Comparison of ENCODE assay signal across 20 cellular contexts in genomic region chr16:64648282-64648681, GRCh38.
"Had no signal": no experiment of that assay in that cellular context is flagged by ENCODE, and none has a peak within 500 bp of the region (broad histone marks: within the 10 kb centered on the region; RNA-seq: fewer than 3 reads in every experiment).

No MANE protein-coding gene starts in this region.

- H3K27ac ChIP-seq: KMS-11, SJSA1, SK-N-MC had no signal

- H3K27me3 Mint-ChIP-seq: IgD-negative memory B cell had no signal

- H3K27ac Mint-ChIP-seq: IgD-negative memory B cell had no signal

- H3K4me3 ChIP-seq: K562, SJSA1, SK-N-MC had no signal

- H3K4me2 ChIP-seq: KMS-11 had no signal

- H3K4me1 Mint-ChIP-seq: IgD-negative memory B cell had no signal

- H3K27me3 ChIP-seq: SJSA1 had no signal

- H3K9ac ChIP-seq: KMS-11 had no signal

- H3K4me1 ChIP-seq: SJSA1 had no signal

- H3K36me3 ChIP-seq: SJSA1 had no signal

- H3K36me3 Mint-ChIP-seq: IgD-negative memory B cell had no signal

- H3K4me3 Mint-ChIP-seq: IgD-negative memory B cell had no signal

- H3K9me3 ChIP-seq: SJSA1 had no signal

- DNase-seq: Kasumi-1, NCI-H1092 treated with DMSO at 0.1 percent for 48 hours, NCI-H1436 treated with DMSO at 0.1 percent for 48 hours, NCI-H1694, NCI-H187 treated with DMSO at 0.1 percent for 48 hours, NCI-H2029 treated with DMSO at 0.1 percent for 48 hours, NCI-H2171 treated with DMSO at 0.1 percent for 48 hours, NCI-H345, NCI-H510A, NCI-H524 treated with DMSO at 0.1 percent for 48 hours, NCI-H69, NCI-H774, Right ventricle myocardium superior, RPMI8226, SIG-M5 had no signal
